1 cellular context compared by ENCODE assay signal in the genomic region with DNA sequence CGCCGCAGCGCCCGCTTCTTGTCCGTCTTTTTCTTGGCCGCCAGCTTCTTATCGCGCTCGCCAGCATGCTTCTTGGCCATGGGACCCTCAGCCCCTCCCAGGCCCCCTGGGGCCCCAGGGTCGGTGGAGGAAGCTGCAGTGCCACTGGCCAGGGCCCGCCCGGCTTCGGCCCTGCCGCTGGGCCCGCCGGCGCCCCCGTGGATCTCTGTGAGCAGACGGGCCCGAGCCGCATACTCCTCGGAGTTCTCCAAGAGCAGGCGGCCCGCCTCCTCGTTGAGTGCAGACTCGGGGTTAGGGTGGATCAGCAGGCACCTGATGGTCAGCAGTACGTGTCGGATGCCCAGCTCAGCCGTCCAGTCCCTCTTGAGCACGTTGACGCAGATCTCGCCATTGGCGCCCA. TPM values are rescaled to one million over a fixed set of nuclear protein-coding genes. Genes with fewer than 3 reads are reported as not detected.
"Had no signal": no experiment of that assay in that cellular context is flagged by ENCODE, and none has a peak within 500 bp of the region (broad histone marks: within the 10 kb centered on the region; RNA-seq: fewer than 3 reads in every experiment).

No MANE protein-coding gene starts in this region.

RNA-seq across cellular contexts. Expression of gene TBC1D26, which starts 27.8 kb away (rescaled TPM):
- total RNA-seq: GM12878 had no signal
